In genomic region chr9:114267-115117, GRCh38 we compare ENCODE assay signal across 9 cellular contexts. TPM values are rescaled to one million over a fixed set of nuclear protein-coding genes. Genes with fewer than 3 reads are reported as not detected.
DNase-seq lines count a peak whose midpoint lies in the region; ATAC-seq, FAIRE-seq and TF ChIP-seq lines count a peak whose summit lies in the region.
"Not testable (repeated sequence)": the region's sequence is repeated elsewhere in the genome, so short reads cannot be mapped to it uniquely, and the experiment has no call there.
"Had no signal": no experiment of that assay in that cellular context is flagged by ENCODE, and none has a peak within 500 bp of the region (broad histone marks: within the 10 kb centered on the region; RNA-seq: fewer than 3 reads in every experiment).

No MANE protein-coding gene starts in this region.

- POLR2A ChIA-PET in WTC11 (lab: Charles Lee); naive thymus-derived CD4-positive, alpha-beta T cell (lab: Charles Lee): not testable (repeated sequence)

- not testable (repeated sequence) for TF ChIP-seq CTCF in GM20000 (IDR thresholded peaks at IDR 0.05; ENCODE audit: extremely low read depth, missing control alignments); WTC11 (IDR thresholded peaks at IDR 0.05); bronchial epithelial cell (IDR thresholded peaks at IDR 0.05; ENCODE audit: insufficient read depth, low read length, severe bottlenecking)

- H3K9ac ChIP-seq in HUES6 (ENCODE audit: low read length) = not testable (repeated sequence)

- intact Hi-C loops in left cardiac atrium (cut with DNase I); naive thymus-derived CD4-positive, alpha-beta T cell (cut with micrococcal nuclease): not testable (repeated sequence)

- ATAC-seq in CD4-positive, CD25-positive, alpha-beta regulatory T cell (ENCODE audit: low read depth in 2 of 2) = peak in 1 of 2 donors; percentile 30
- ATAC-seq in WTC11 (peak; percentile 31), left cardiac atrium (peak; percentile 16 to 62)
- not testable (repeated sequence) for ATAC-seq in naive thymus-derived CD4-positive, alpha-beta T cell

- H3K9me3 ChIP-seq in CD4-positive, CD25-positive, alpha-beta regulatory T cell (ENCODE audit: control insufficient read depth in 2 of 2, low read length in 2 of 2); HUES6 (ENCODE audit: control insufficient read depth, insufficient read depth, low read depth, low read length); naive thymus-derived CD4-positive, alpha-beta T cell (ENCODE audit: control insufficient read depth in 2 of 3, low read length in 3 of 3): not testable (repeated sequence)

- H3K4me3 Mint-ChIP-seq in CD4-positive, CD25-positive, alpha-beta regulatory T cell = peak overlapping the region; percentile 34 to 74 (median 64)
- H3K4me3 Mint-ChIP-seq in WTC11 = peak overlapping the region; percentile 65
- peak overlapping the region; percentile 60 to 80 (median 74) for H3K4me3 Mint-ChIP-seq in naive thymus-derived CD4-positive, alpha-beta T cell

- not testable (repeated sequence) for H3K9me3 Mint-ChIP-seq in CD4-positive, CD25-positive, alpha-beta regulatory T cell; WTC11; naive thymus-derived CD4-positive, alpha-beta T cell

- H3K4me1 Mint-ChIP-seq in CD4-positive, CD25-positive, alpha-beta regulatory T cell = peaks cover 5 to 24% (median 15%) of the 10 kb centered on the region in 4 donors
- peaks cover 12% of the 10 kb centered on the region for H3K4me1 Mint-ChIP-seq in WTC11
- peaks cover 7 to 38% (median 19%) of the 10 kb centered on the region in 7 donors for H3K4me1 Mint-ChIP-seq in naive thymus-derived CD4-positive, alpha-beta T cell

- peak overlapping the region; percentile 37 for H3K4me3 ChIP-seq in CD4-positive, CD25-positive, alpha-beta regulatory T cell (ENCODE audit: low read depth, low read length)
- H3K4me3 ChIP-seq in HUES6 (ENCODE audit: low read depth, low read length) = peak overlapping the region; percentile 54
- peak overlapping the region; percentile 23 for H3K4me3 ChIP-seq in bronchial epithelial cell (ENCODE audit: low read depth, low read length)
- peak overlapping the region; percentile 20 for H3K4me3 ChIP-seq in naive thymus-derived CD4-positive, alpha-beta T cell (ENCODE audit: low read length)

- CTCF ChIA-PET in WTC11 (lab: Charles Lee); naive thymus-derived CD4-positive, alpha-beta T cell (lab: Charles Lee): not testable (repeated sequence)

- H3K27me3 Mint-ChIP-seq in CD4-positive, CD25-positive, alpha-beta regulatory T cell = peaks cover 53% of the 10 kb centered on the region
- peaks cover 93% of the 10 kb centered on the region for H3K27me3 Mint-ChIP-seq in WTC11 (ENCODE audit: low read depth)
- H3K27me3 Mint-ChIP-seq in naive thymus-derived CD4-positive, alpha-beta T cell = peaks cover 25 to 58% (median 43%) of the 10 kb centered on the region in 5 donors

- not testable (repeated sequence) for FAIRE-seq in bronchial epithelial cell (lab: Jason Lieb, UNC)

- not testable (repeated sequence) for H3K36me3 ChIP-seq in CD4-positive, CD25-positive, alpha-beta regulatory T cell (ENCODE audit: control insufficient read depth, insufficient read depth, low read length); HUES6 (ENCODE audit: control insufficient read depth, insufficient read depth, low read length); bronchial epithelial cell (ENCODE audit: control insufficient read depth, insufficient read depth, low read length); naive thymus-derived CD4-positive, alpha-beta T cell (ENCODE audit: control insufficient read depth in 2 of 3, insufficient read depth in 3 of 3, low read length in 3 of 3)

- H3K36me3 Mint-ChIP-seq in CD4-positive, CD25-positive, alpha-beta regulatory T cell; WTC11; naive thymus-derived CD4-positive, alpha-beta T cell: not testable (repeated sequence)

- not testable (repeated sequence) for H3K27ac Mint-ChIP-seq in CD4-positive, CD25-positive, alpha-beta regulatory T cell; WTC11
- peak overlapping the region in 5 of 9 donors; percentile 4 to 69 (median 56) for H3K27ac Mint-ChIP-seq in naive thymus-derived CD4-positive, alpha-beta T cell

- peaks cover 11% of the 10 kb centered on the region for H3K27me3 ChIP-seq in CD4-positive, CD25-positive, alpha-beta regulatory T cell (ENCODE audit: control insufficient read depth, insufficient read depth, low read length)
- H3K27me3 ChIP-seq in HUES6 (ENCODE audit: control insufficient read depth, insufficient read depth, low read length) (peaks cover 82% of the 10 kb centered on the region), bronchial epithelial cell (ENCODE audit: control insufficient read depth, insufficient read depth, low read length) (peaks cover 15% of the 10 kb centered on the region)
- H3K27me3 ChIP-seq in naive thymus-derived CD4-positive, alpha-beta T cell (ENCODE audit: control insufficient read depth in 2 of 2, insufficient read depth in 2 of 2, low read length in 2 of 2) = peaks cover 0 to 10% of the 10 kb centered on the region in 2 donors

- peaks cover 20% of the 10 kb centered on the region for H3K4me1 ChIP-seq in CD4-positive, CD25-positive, alpha-beta regulatory T cell (ENCODE audit: control insufficient read depth, insufficient read depth, low read length, poor library complexity, severe bottlenecking)
- H3K4me1 ChIP-seq in HUES6 (ENCODE audit: control insufficient read depth, insufficient read depth, low read length); naive thymus-derived CD4-positive, alpha-beta T cell (ENCODE audit: control insufficient read depth in 2 of 2, insufficient read depth in 2 of 2, low read length in 2 of 2): not testable (repeated sequence)

- not testable (repeated sequence) for H3K27ac ChIP-seq in CD4-positive, CD25-positive, alpha-beta regulatory T cell (ENCODE audit: insufficient read depth, low read length, poor library complexity, severe bottlenecking); HUES6 (ENCODE audit: low read depth, low read length); naive thymus-derived CD4-positive, alpha-beta T cell (ENCODE audit: low read depth, low read length)

- DNase-seq in CD4-positive, CD25-positive, alpha-beta regulatory T cell = peak in 1 of 3 donors; percentile 18
- DNase-seq in GM20000 (ENCODE audit: low spot score) (peak; percentile 22), WTC11 (ENCODE audit: low spot score) (peak; percentile 27)
- not testable (repeated sequence) for DNase-seq in bronchial epithelial cell (ENCODE audit: low read depth); left cardiac atrium
- DNase-seq in naive thymus-derived CD4-positive, alpha-beta T cell = peak in 2 of 9 donors; percentile 13 to 24
- DNase-seq in stimulated activated CD8-positive, alpha-beta memory T cell treated with anti-CD3 and anti-CD28 coated beads, Interleukin-4, amount 100 ng/mL, for 48 hours = peak; percentile 33

RNA-seq across cellular contexts. Expression of gene FOXD4, which starts 3.7 kb away (rescaled TPM):
- 0.32 TPM for total RNA-seq in CD4-positive, CD25-positive, alpha-beta regulatory T cell
- polyA plus RNA-seq in CD4-positive, CD25-positive, alpha-beta regulatory T cell = not detected
- total RNA-seq in WTC11 (2021) = 0.13 to 0.25 TPM (median 0.21 TPM) in 3 replicates
- total RNA-seq in bronchial epithelial cell = 0.26 TPM in 2 replicates
- total RNA-seq in left cardiac atrium = not detected
- total RNA-seq in naive thymus-derived CD4-positive, alpha-beta T cell = under 1 TPM in 3 of 5 experiments, not detected in 2; 0.22 to 0.38 (median 0.27) TPM
- under 1 TPM; 0.09 to 0.12 TPM for polyA plus RNA-seq in naive thymus-derived CD4-positive, alpha-beta T cell
- total RNA-seq: cardiac septum had no signal
